Comparison of ENCODE assay signal across 9 cellular contexts in the genomic region with DNA sequence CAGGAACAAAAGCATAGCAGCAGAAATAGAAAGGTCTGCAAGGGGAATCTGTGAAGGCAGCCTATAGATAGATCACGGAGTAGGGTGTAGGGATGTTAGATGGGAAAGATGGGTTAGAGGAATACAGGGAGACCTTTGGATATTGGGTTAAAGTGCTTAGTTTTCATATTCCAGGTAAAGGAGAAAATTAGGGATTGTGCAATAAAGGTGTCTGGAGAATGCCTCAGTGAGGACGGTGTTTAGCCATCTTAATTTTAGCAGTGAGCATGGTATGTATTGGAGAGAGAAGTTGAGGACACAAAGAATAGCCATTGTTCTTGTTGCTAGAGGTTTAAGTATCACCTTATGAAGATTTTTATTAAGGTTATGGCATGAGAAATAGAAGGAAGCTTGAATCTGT.
"Had no signal": no experiment of that assay in that cellular context is flagged by ENCODE, and none has a peak within 500 bp of the region (broad histone marks: within the 10 kb centered on the region; RNA-seq: fewer than 3 reads in every experiment).

No MANE protein-coding gene starts in this region.

- H3K4me3 Mint-ChIP-seq: H9 had no signal

- DNase-seq: GM23248, H9, HCEC 1CT, Karpas-422, KBM-7 had no signal

- H3K27ac Mint-ChIP-seq: H9 had no signal

- H3K9ac ChIP-seq: GM23248, KMS-11 had no signal

- H3K4me3 ChIP-seq: GM23248 had no signal

- H3K4me2 ChIP-seq: KMS-11 had no signal

- H3K27ac ChIP-seq: GM23248, KMS-11 had no signal

- H2AFZ ChIP-seq: GM23248 had no signal

- H3K9me3 Mint-ChIP-seq: H9 had no signal

- FAIRE-seq: H1, H54, HTR-8/SVneo had no signal
